Comparison of ENCODE assay signal across 17 cellular contexts in the genomic region with DNA sequence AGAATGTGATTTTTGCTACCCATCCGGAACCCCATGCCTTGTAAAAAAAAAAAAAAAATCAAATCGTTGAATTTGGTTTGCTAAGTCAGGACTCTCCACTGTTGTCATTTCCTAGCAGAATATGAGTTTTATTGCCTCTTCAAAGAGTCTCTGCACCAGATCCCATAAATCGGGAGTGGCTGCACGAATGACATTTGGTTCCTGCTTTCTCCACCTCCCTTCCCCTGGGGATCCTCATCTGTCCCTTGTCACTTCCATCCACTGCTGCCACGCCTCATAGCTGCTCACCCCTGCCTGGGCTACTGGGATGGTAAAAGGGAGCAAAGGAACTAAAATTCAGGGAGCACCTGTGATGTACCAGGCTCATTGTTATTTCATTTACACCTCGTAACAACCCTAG. TPM values are rescaled to one million over a fixed set of nuclear protein-coding genes. Genes with fewer than 3 reads are reported as not detected.
DNase-seq lines count a peak whose midpoint lies in the region; ATAC-seq and TF ChIP-seq lines count a peak whose summit lies in the region.
"Had no signal": no experiment of that assay in that cellular context is flagged by ENCODE, and none has a peak within 500 bp of the region (broad histone marks: within the 10 kb centered on the region; RNA-seq: fewer than 3 reads in every experiment).

No MANE protein-coding gene starts in this region.

- no peaks in the 10 kb centered on the region for H3K36me3 ChIP-seq in CD4-positive, alpha-beta memory T cell (ENCODE audit: insufficient read depth, low read length)
- H3K36me3 ChIP-seq in Loucy (ENCODE audit: insufficient read depth, low read length) = no peaks in the 10 kb centered on the region
- no peaks in the 10 kb centered on the region for H3K36me3 ChIP-seq in mesendoderm (ENCODE audit: control insufficient read depth, insufficient read depth, low read length)

- no peaks in the 10 kb centered on the region for H3K9me2 ChIP-seq in Loucy (replicated peaks; ENCODE audit: low read depth, low read length)

- H3K4me3 ChIP-seq in CD4-positive, alpha-beta memory T cell (ENCODE audit: low read length in 2 of 2) = no peak overlapping the region
- H3K4me3 ChIP-seq in Loucy (ENCODE audit: low read length, poor library complexity, severe bottlenecking) (no peak overlapping the region), mesendoderm (ENCODE audit: low read length) (no peak overlapping the region)
- H3K4me3 ChIP-seq: PC-9 had no signal

- H3K36me3 Mint-ChIP-seq in CD4-positive, alpha-beta memory T cell = no peaks in the 10 kb centered on the region
- H3K36me3 Mint-ChIP-seq in activated T-helper 17 cell treated with anti-CD3 and anti-CD28 coated beads, Interleukin-2, amount 50 U/mL, for 72 hours (ENCODE audit: low read depth) = no peaks in the 10 kb centered on the region
- H3K36me3 Mint-ChIP-seq in immature natural killer cell = no peaks in the 10 kb centered on the region

- no peaks in the 10 kb centered on the region for H3K27me3 Mint-ChIP-seq in CD4-positive, alpha-beta memory T cell
- no peaks in the 10 kb centered on the region for H3K27me3 Mint-ChIP-seq in activated T-helper 17 cell treated with anti-CD3 and anti-CD28 coated beads, Interleukin-2, amount 50 U/mL, for 72 hours
- H3K27me3 Mint-ChIP-seq in immature natural killer cell (ENCODE audit: low read depth in 3 of 3) = peaks cover 2 to 11% (median 6%) of the 10 kb centered on the region in 3 donors

- no peak overlapping the region for H3K18ac ChIP-seq in mesendoderm (ENCODE audit: low read length)

- peak overlapping the region in 4 of 7 donors; percentile 4 to 82 (median 27) for H3K27ac Mint-ChIP-seq in CD4-positive, alpha-beta memory T cell
- H3K27ac Mint-ChIP-seq in activated T-helper 17 cell treated with anti-CD3 and anti-CD28 coated beads, Interleukin-2, amount 50 U/mL, for 72 hours = peak overlapping the region; percentile 7
- no peak overlapping the region for H3K27ac Mint-ChIP-seq in immature natural killer cell
- H3K27ac Mint-ChIP-seq: T-helper 1 cell treated with Interleukin-12 subunit alpha and Interleukin-12 subunit beta and Interleukin-4 antibody, amounts not matched to agents 30 μg/mL and 1 μg/mL, for 36 hours had no signal

- no peak overlapping the region for H3K9ac ChIP-seq in Loucy (ENCODE audit: low read depth, low read length, poor library complexity, severe bottlenecking)
- H3K9ac ChIP-seq in mesendoderm (ENCODE audit: low read length) = no peak overlapping the region

- POLR2A ChIA-PET in CD4-positive, alpha-beta memory T cell (lab: Charles Lee; ENCODE audit: partially characterized antibody) = no interaction called here

- no peaks in the 10 kb centered on the region for H3K27me3 ChIP-seq in CD4-positive, alpha-beta memory T cell (ENCODE audit: insufficient read depth, low read length)
- no peaks in the 10 kb centered on the region for H3K27me3 ChIP-seq in Loucy (ENCODE audit: insufficient read depth, low read length, poor library complexity, severe bottlenecking)
- no peaks in the 10 kb centered on the region for H3K27me3 ChIP-seq in mesendoderm (ENCODE audit: insufficient read depth, low read length, poor library complexity)

- H4K5ac ChIP-seq in mesendoderm (ENCODE audit: low read length) = no peak overlapping the region

- H3K4me2 ChIP-seq in Loucy (ENCODE audit: low read depth, low read length, poor library complexity, severe bottlenecking) = peak overlapping the region; percentile 37
- no peak overlapping the region for H3K4me2 ChIP-seq in mesendoderm (ENCODE audit: low read length)
- H3K4me2 ChIP-seq: PC-9 had no signal

- H3K4ac ChIP-seq in mesendoderm (ENCODE audit: low read depth, low read length) = no peak overlapping the region

- H3K4me1 ChIP-seq in CD4-positive, alpha-beta memory T cell (ENCODE audit: insufficient read depth, low read length) = peaks cover 11% of the 10 kb centered on the region
- H3K4me1 ChIP-seq in Loucy (ENCODE audit: insufficient read depth, low read length, poor library complexity, severe bottlenecking) (peaks cover 6% of the 10 kb centered on the region), mesendoderm (ENCODE audit: control insufficient read depth, low read depth, low read length) (peaks cover 3% of the 10 kb centered on the region)
- H3K4me1 ChIP-seq: Caco-2 had no signal

- no peak overlapping the region for H2BK15ac ChIP-seq in mesendoderm (replicated peaks; ENCODE audit: low read depth)

- H3K27ac ChIP-seq in CD4-positive, alpha-beta memory T cell (ENCODE audit: low read depth, low read length) = no peak overlapping the region
- H3K27ac ChIP-seq in mesendoderm (ENCODE audit: low read depth, low read length) = no peak overlapping the region
- H3K27ac ChIP-seq: C4-2B, PC-9 had no signal

- H2AK5ac ChIP-seq in mesendoderm (ENCODE audit: low read length) = no peak overlapping the region

- H3K79me2 ChIP-seq in Loucy (ENCODE audit: insufficient read depth, low read length) = no peaks in the 10 kb centered on the region
- H3K79me2 ChIP-seq in mesendoderm (ENCODE audit: control insufficient read depth, insufficient read depth, low read length) = no peaks in the 10 kb centered on the region

- ATAC-seq in activated T-helper 17 cell treated with anti-CD3 and anti-CD28 coated beads, Interleukin-2, amount 50 U/mL, for 72 hours (replicated peaks) = no peak

- no peak for DNase-seq in CD4-positive, alpha-beta memory T cell
- DNase-seq in posterior vena cava (ENCODE audit: low spot score) (peak; percentile 22), mesendoderm (no peak), immature natural killer cell (no peak)
- DNase-seq in effector CD4-positive, alpha-beta T cell = no peak
- DNase-seq: Caco-2, DMS53, HCEC 1CT, KG1, NCI-H1930, NCI-H345, NCI-H524 treated with DMSO at 0.1 percent for 48 hours, PC-9 had no signal

- H3K9me3 ChIP-seq in CD4-positive, alpha-beta memory T cell (ENCODE audit: control insufficient read depth in 1 of 2, low read length in 2 of 2) = no peaks in the 10 kb centered on the region
- no peaks in the 10 kb centered on the region for H3K9me3 ChIP-seq in Loucy (ENCODE audit: insufficient read depth, low read depth, low read length)
- H3K9me3 ChIP-seq: Caco-2 had no signal

- peak overlapping the region in 3 of 8 donors; percentile 5 to 52 (median 11) for H3K4me3 Mint-ChIP-seq in CD4-positive, alpha-beta memory T cell
- no peak overlapping the region for H3K4me3 Mint-ChIP-seq in activated T-helper 17 cell treated with anti-CD3 and anti-CD28 coated beads, Interleukin-2, amount 50 U/mL, for 72 hours
- H3K4me3 Mint-ChIP-seq in immature natural killer cell = no peak overlapping the region
- H3K4me3 Mint-ChIP-seq: T-helper 1 cell treated with Interleukin-12 subunit alpha and Interleukin-12 subunit beta and Interleukin-4 antibody, amounts not matched to agents 30 μg/mL and 1 μg/mL, for 36 hours had no signal

- H2BK5ac ChIP-seq in mesendoderm (ENCODE audit: low read length) = no peak overlapping the region

- intact Hi-C loops in CD4-positive, alpha-beta memory T cell (cut with micrococcal nuclease) = no loop called here
- intact Hi-C loops in posterior vena cava (cut with DNase I) = no loop called here

- no peak overlapping the region for H4K8ac ChIP-seq in mesendoderm (ENCODE audit: low read depth, low read length)

- peaks cover 6 to 26% (median 12%) of the 10 kb centered on the region in 4 donors for H3K4me1 Mint-ChIP-seq in CD4-positive, alpha-beta memory T cell
- no peaks in the 10 kb centered on the region for H3K4me1 Mint-ChIP-seq in activated T-helper 17 cell treated with anti-CD3 and anti-CD28 coated beads, Interleukin-2, amount 50 U/mL, for 72 hours
- H3K4me1 Mint-ChIP-seq in immature natural killer cell = no peaks in the 10 kb centered on the region

- no peaks in the 10 kb centered on the region for H4K20me1 ChIP-seq in Loucy (ENCODE audit: insufficient read depth, low read length, poor library complexity, severe bottlenecking)

- TF ChIP-seq CTCF in Loucy (conservative IDR thresholded peaks at IDR 0.05; ENCODE audit: low read length) = no peak

- H3K79me1 ChIP-seq in mesendoderm (ENCODE audit: low read length) = no peaks in the 10 kb centered on the region

- H3K56ac ChIP-seq in mesendoderm (ENCODE audit: low read length) = no peak overlapping the region

- peak overlapping the region; percentile 67 for H2AFZ ChIP-seq in Loucy (ENCODE audit: low read length)
- H2AFZ ChIP-seq: PC-9 had no signal

- H3K23ac ChIP-seq in mesendoderm (ENCODE audit: low read length) = no peak overlapping the region

- H2BK120ac ChIP-seq in mesendoderm (ENCODE audit: low read depth, low read length) = no peak overlapping the region

- no peaks in the 10 kb centered on the region for H3K9me3 Mint-ChIP-seq in CD4-positive, alpha-beta memory T cell
- no peaks in the 10 kb centered on the region for H3K9me3 Mint-ChIP-seq in activated T-helper 17 cell treated with anti-CD3 and anti-CD28 coated beads, Interleukin-2, amount 50 U/mL, for 72 hours
- no peaks in the 10 kb centered on the region for H3K9me3 Mint-ChIP-seq in immature natural killer cell
- H3K9me3 Mint-ChIP-seq: T-helper 1 cell treated with Interleukin-12 subunit alpha and Interleukin-12 subunit beta and Interleukin-4 antibody, amounts not matched to agents 30 μg/mL and 1 μg/mL, for 36 hours had no signal

- H3F3A ChIP-seq in Loucy (ENCODE audit: low read depth) = no peaks in the 10 kb centered on the region

- CTCF ChIA-PET in CD4-positive, alpha-beta memory T cell (lab: Charles Lee; ENCODE audit: partially characterized antibody) = interaction anchor here (1.5 to 1.6 kb wide), 2 partner anchors 9 to 167 kb away, joined by 3 to 7 read pairs; a partner anchor contains a TSS

- no CpG with 5 or more reads among the region's 6 CpGs for WGBS in mesendoderm (ENCODE audit: extremely low coverage, insufficient coverage, low lambda C conversion rate)

RNA-seq across cellular contexts. Expression of a gene that starts 0.3 kb away (rescaled TPM):
- not detected for total RNA-seq in CD4-positive, alpha-beta memory T cell
- polyA plus RNA-seq in CD4-positive, alpha-beta memory T cell = not detected
- total RNA-seq in activated T-helper 17 cell treated with anti-CD3 and anti-CD28 coated beads, Interleukin-2, amount 50 U/mL, for 72 hours = not detected
- not detected for total RNA-seq in posterior vena cava
- not detected for polyA plus RNA-seq in mesendoderm (2013, experiment 1 of 2)
- polyA plus RNA-seq in mesendoderm (2013, experiment 2 of 2) = not detected
- polyA plus RNA-seq in immature natural killer cell = not detected
- total RNA-seq: Caco-2, PC-9 had no signal

RNA-seq across cellular contexts. Expression of a gene that starts 9.1 kb away (rescaled TPM):
- total RNA-seq in CD4-positive, alpha-beta memory T cell = not detected
- polyA plus RNA-seq in CD4-positive, alpha-beta memory T cell = not detected
- total RNA-seq in activated T-helper 17 cell treated with anti-CD3 and anti-CD28 coated beads, Interleukin-2, amount 50 U/mL, for 72 hours = not detected
- total RNA-seq in posterior vena cava = not detected
- not detected for polyA plus RNA-seq in mesendoderm (2013, experiment 1 of 2)
- polyA plus RNA-seq in mesendoderm (2013, experiment 2 of 2) = not detected
- polyA plus RNA-seq in immature natural killer cell = not detected
- total RNA-seq: Caco-2, PC-9 had no signal

RNA-seq across cellular contexts. Expression of a gene that starts 15.4 kb away (rescaled TPM):
- total RNA-seq in CD4-positive, alpha-beta memory T cell = not detected
- not detected for polyA plus RNA-seq in CD4-positive, alpha-beta memory T cell
- total RNA-seq in activated T-helper 17 cell treated with anti-CD3 and anti-CD28 coated beads, Interleukin-2, amount 50 U/mL, for 72 hours = not detected
- not detected for total RNA-seq in posterior vena cava
- polyA plus RNA-seq in mesendoderm (2013, experiment 1 of 2) = not detected
- not detected for polyA plus RNA-seq in mesendoderm (2013, experiment 2 of 2)
- not detected for polyA plus RNA-seq in immature natural killer cell
- total RNA-seq: Caco-2 had no signal

RNA-seq across cellular contexts. Expression of a gene that starts 22.8 kb away (rescaled TPM):
- total RNA-seq in CD4-positive, alpha-beta memory T cell = not detected
- polyA plus RNA-seq in CD4-positive, alpha-beta memory T cell = not detected
- not detected for total RNA-seq in activated T-helper 17 cell treated with anti-CD3 and anti-CD28 coated beads, Interleukin-2, amount 50 U/mL, for 72 hours
- total RNA-seq in posterior vena cava = under 1 TPM in 1 of 2 donors, not detected in 1; 0.23 TPM
- polyA plus RNA-seq in mesendoderm (2013, experiment 1 of 2) = not detected
- not detected for polyA plus RNA-seq in mesendoderm (2013, experiment 2 of 2)
- polyA plus RNA-seq in immature natural killer cell = not detected
- total RNA-seq: Caco-2, PC-9 had no signal

RNA-seq across cellular contexts. Expression of a gene that starts 28.7 kb away (rescaled TPM):
- not detected for total RNA-seq in CD4-positive, alpha-beta memory T cell
- not detected for polyA plus RNA-seq in CD4-positive, alpha-beta memory T cell
- not detected for total RNA-seq in activated T-helper 17 cell treated with anti-CD3 and anti-CD28 coated beads, Interleukin-2, amount 50 U/mL, for 72 hours
- total RNA-seq in posterior vena cava = not detected
- 0.15 TPM for polyA plus RNA-seq in mesendoderm (2013, experiment 1 of 2)
- polyA plus RNA-seq in mesendoderm (2013, experiment 2 of 2) = 0.21 TPM
- not detected for polyA plus RNA-seq in immature natural killer cell

Comparison
In these comparisons a context has a peak if more than half of its experiments do, and no peak if none do; other contexts are left out.
1. H3K27ac Mint-ChIP-seq: peak in CD4-positive, alpha-beta memory T cell (4 of 7) and activated T-helper 17 cell treated with anti-CD3 and anti-CD28 coated beads, Interleukin-2, amount 50 U/mL, for 72 hours (single experiment); none in immature natural killer cell (0 of 6).